ENCODE assay signal across 23 cellular contexts in the genomic region with DNA sequence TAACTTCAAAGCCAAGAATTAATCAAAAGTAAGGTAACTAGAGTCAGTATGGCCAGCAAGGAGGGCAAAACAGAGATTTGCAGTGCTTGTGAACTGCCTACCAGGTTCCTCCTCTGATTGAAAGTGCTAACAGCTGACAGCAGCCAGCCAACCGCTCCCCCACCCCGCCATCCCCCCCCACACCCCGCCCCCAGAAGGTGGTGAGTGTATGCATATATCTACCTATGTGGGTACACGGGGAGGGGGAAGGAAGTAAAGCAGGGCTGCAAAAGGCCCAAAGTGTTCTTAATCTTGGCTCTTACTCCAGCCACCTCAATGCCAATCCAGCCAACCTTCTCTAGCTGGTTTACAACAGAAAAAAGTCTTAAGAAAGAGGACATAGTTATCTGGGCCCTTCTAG. TPM values are rescaled to one million over a fixed set of nuclear protein-coding genes. Genes with fewer than 3 reads are reported as not detected.
A peak's percentile ranks its signal among the peaks of the same experiment; 100 is the strongest.
DNase-seq lines count a peak whose midpoint lies in the region; ATAC-seq and TF ChIP-seq lines count a peak whose summit lies in the region.
"Had no signal": no experiment of that assay in that cellular context is flagged by ENCODE, and none has a peak within 500 bp of the region (broad histone marks: within the 10 kb centered on the region; RNA-seq: fewer than 3 reads in every experiment).

No MANE protein-coding gene starts in this region.

- H3K4me3 ChIP-seq in neutrophil (ENCODE audit: low read depth in 1 of 2, low read length in 1 of 2), result no peak overlapping the region
- no peak overlapping the region for H3K4me3 ChIP-seq in tibial nerve
- H3K4me3 ChIP-seq: GM12878, heart right ventricle, PC-9, prostate gland, testis had no signal

- WGBS in tibial nerve, 2 donors, result 55 to 65% methylated on average over 4 of the region's 4 CpGs

- no peak for TF ChIP-seq CTCF in neutrophil (IDR thresholded peaks at IDR 0.05)
- TF ChIP-seq CTCF in tibial nerve (IDR thresholded peaks at IDR 0.05), result no peak

- no peak for TF ChIP-seq EP300 in tibial nerve (IDR thresholded peaks at IDR 0.05)

- H3K4me1 Mint-ChIP-seq in activated CD4-positive, alpha-beta T cell treated with anti-CD3 and anti-CD28 coated beads for 36 hours, result peaks cover 48% of the 10 kb centered on the region
- peaks cover 15% of the 10 kb centered on the region for H3K4me1 Mint-ChIP-seq in activated CD4-positive, alpha-beta T cell treated with anti-CD3 and anti-CD28 coated beads, Interleukin-2, amount 10 ng/mL, durations not matched to agents 24 days and 14 days
- H3K4me1 Mint-ChIP-seq in T-cell, result peaks cover 40 to 47% (median 42%) of the 10 kb centered on the region in 3 donors
- H3K4me1 Mint-ChIP-seq in effector memory CD8-positive, alpha-beta T cell (ENCODE audit: low read depth in 2 of 2), result peaks cover 19 to 29% of the 10 kb centered on the region in 2 donors

- no peak overlapping the region for H3K4me3 Mint-ChIP-seq in activated CD4-positive, alpha-beta T cell treated with anti-CD3 and anti-CD28 coated beads for 36 hours
- no peak overlapping the region for H3K4me3 Mint-ChIP-seq in activated CD4-positive, alpha-beta T cell treated with anti-CD3 and anti-CD28 coated beads, Interleukin-2, amount 10 ng/mL, durations not matched to agents 24 days and 14 days
- H3K4me3 Mint-ChIP-seq in T-cell, result no peak overlapping the region
- no peak overlapping the region for H3K4me3 Mint-ChIP-seq in effector memory CD8-positive, alpha-beta T cell

- no peak for ATAC-seq in activated CD4-positive, alpha-beta T cell treated with anti-CD3 and anti-CD28 coated beads for 36 hours
- ATAC-seq in T-cell (replicated peaks in 1 of 4), result peak in 3 of 4 experiments; percentile 52 to 80 (median 60)
- peak; percentile 62 for ATAC-seq in effector memory CD8-positive, alpha-beta T cell (replicated peaks)
- no peak for ATAC-seq in GM21737 (IDR thresholded peaks at IDR 0.05; ENCODE audit: unreplicated experiment)
- ATAC-seq: GM12878 had no signal

- intact Hi-C loops in activated CD4-positive, alpha-beta T cell treated with anti-CD3 and anti-CD28 coated beads for 36 hours (cut with DNase I, micrococcal nuclease), result no loop called here
- intact Hi-C loops in activated CD4-positive, alpha-beta T cell treated with anti-CD3 and anti-CD28 coated beads, Interleukin-2, amount 10 ng/mL, durations not matched to agents 24 days and 14 days (cut with micrococcal nuclease), result no loop called here

- no peak for DNase-seq in activated CD4-positive, alpha-beta T cell treated with anti-CD3 and anti-CD28 coated beads for 36 hours
- DNase-seq in activated CD4-positive, alpha-beta T cell treated with anti-CD3 and anti-CD28 coated beads, Interleukin-2, amount 10 ng/mL, durations not matched to agents 24 days and 14 days, result no peak
- DNase-seq in T-cell (peak in 12 of 34 experiments; percentile 3 to 21 (median 10)), tibial nerve (ENCODE audit: low spot score in 2 of 2) (no peak), OCI-M1 (lab: John Stamatoyannopoulos, UW) (no peak)
- DNase-seq in effector memory CD8-positive, alpha-beta T cell, result no peak
- DNase-seq: activated CD8-positive, alpha-beta memory T cell treated with anti-CD3 and anti-CD28 coated beads, Interleukin-2, amount 50 U/mL, for 4 hours; activated gamma-delta T cell treated with Interleukin-2 at 50 U/mL for 16 hours; AML-193; DND-41; heart right ventricle; Kasumi-1; midbrain; NCI-H1694 treated with DMSO at 0.1 percent for 48 hours; NCI-H748 treated with DMSO at 0.1 percent for 48 hours; PC-9; SHP77; testis had no signal

- no peaks in the 10 kb centered on the region for H3K27me3 Mint-ChIP-seq in activated CD4-positive, alpha-beta T cell treated with anti-CD3 and anti-CD28 coated beads for 36 hours
- H3K27me3 Mint-ChIP-seq in activated CD4-positive, alpha-beta T cell treated with anti-CD3 and anti-CD28 coated beads, Interleukin-2, amount 10 ng/mL, durations not matched to agents 24 days and 14 days, result no peaks in the 10 kb centered on the region
- H3K27me3 Mint-ChIP-seq in T-cell, result no peaks in the 10 kb centered on the region
- H3K27me3 Mint-ChIP-seq in effector memory CD8-positive, alpha-beta T cell, result no peaks in the 10 kb centered on the region

- H3K9me3 Mint-ChIP-seq in activated CD4-positive, alpha-beta T cell treated with anti-CD3 and anti-CD28 coated beads for 36 hours (ENCODE audit: low read depth), result no peaks in the 10 kb centered on the region
- H3K9me3 Mint-ChIP-seq in activated CD4-positive, alpha-beta T cell treated with anti-CD3 and anti-CD28 coated beads, Interleukin-2, amount 10 ng/mL, durations not matched to agents 24 days and 14 days, result no peaks in the 10 kb centered on the region
- no peaks in the 10 kb centered on the region for H3K9me3 Mint-ChIP-seq in T-cell
- H3K9me3 Mint-ChIP-seq in effector memory CD8-positive, alpha-beta T cell, result no peaks in the 10 kb centered on the region

- no peaks in the 10 kb centered on the region for H3K27me3 ChIP-seq in neutrophil
- no peaks in the 10 kb centered on the region for H3K27me3 ChIP-seq in tibial nerve
- H3K27me3 ChIP-seq: heart right ventricle, testis had no signal

- CTCF ChIA-PET in activated CD4-positive, alpha-beta T cell treated with anti-CD3 and anti-CD28 coated beads for 36 hours (lab: Charles Lee), result interaction anchor here (0.5 to 1.1 kb wide), 3 partner anchors 12 to 355 kb away, joined by 3 read pairs; no protein-coding TSS in a partner anchor
- CTCF ChIA-PET in T-cell (lab: Charles Lee), result no interaction called here

- peak overlapping the region; percentile 43 for H3K27ac Mint-ChIP-seq in activated CD4-positive, alpha-beta T cell treated with anti-CD3 and anti-CD28 coated beads for 36 hours
- H3K27ac Mint-ChIP-seq in activated CD4-positive, alpha-beta T cell treated with anti-CD3 and anti-CD28 coated beads, Interleukin-2, amount 10 ng/mL, durations not matched to agents 24 days and 14 days, result no peak overlapping the region
- H3K27ac Mint-ChIP-seq in T-cell, result peak overlapping the region; percentile 27 to 59
- peak overlapping the region; percentile 68 to 89 for H3K27ac Mint-ChIP-seq in effector memory CD8-positive, alpha-beta T cell

- peaks cover 40% of the 10 kb centered on the region for H3K36me3 Mint-ChIP-seq in activated CD4-positive, alpha-beta T cell treated with anti-CD3 and anti-CD28 coated beads for 36 hours (ENCODE audit: low read depth)
- H3K36me3 Mint-ChIP-seq in activated CD4-positive, alpha-beta T cell treated with anti-CD3 and anti-CD28 coated beads, Interleukin-2, amount 10 ng/mL, durations not matched to agents 24 days and 14 days (ENCODE audit: low read depth), result peaks cover 44% of the 10 kb centered on the region
- H3K36me3 Mint-ChIP-seq in T-cell, result peaks cover 44% of the 10 kb centered on the region
- peaks cover 55% of the 10 kb centered on the region for H3K36me3 Mint-ChIP-seq in effector memory CD8-positive, alpha-beta T cell (ENCODE audit: insufficient read depth)

- H3K9me3 ChIP-seq in neutrophil (no peaks in the 10 kb centered on the region), tibial nerve (no peaks in the 10 kb centered on the region)
- H3K9me3 ChIP-seq: heart right ventricle, prostate gland, testis had no signal

- H3K36me3 ChIP-seq in neutrophil (peaks cover 94% of the 10 kb centered on the region), tibial nerve (peaks cover 0 to 67% (median 0%) of the 10 kb centered on the region in 3 donors)
- H3K36me3 ChIP-seq: prostate gland had no signal

- peak overlapping the region; percentile 85 for H3K27ac ChIP-seq in neutrophil
- H3K27ac ChIP-seq in tibial nerve, result no peak overlapping the region
- H3K27ac ChIP-seq: 22Rv1, heart right ventricle, PC-9, prostate gland, testis had no signal

- peaks cover 18 to 38% of the 10 kb centered on the region in 2 experiments for H3K4me1 ChIP-seq in neutrophil (ENCODE audit: control insufficient read depth in 1 of 2, insufficient read depth in 1 of 2, low read depth in 1 of 2, low read length in 1 of 2)
- peaks cover 0 to 13% (median 0%) of the 10 kb centered on the region in 4 donors for H3K4me1 ChIP-seq in tibial nerve
- H3K4me1 ChIP-seq: prostate gland, testis had no signal

- TF ChIP-seq POLR2A in tibial nerve (IDR thresholded peaks at IDR 0.05), result no peak

- POLR2A ChIA-PET in activated CD4-positive, alpha-beta T cell treated with anti-CD3 and anti-CD28 coated beads for 36 hours (lab: Charles Lee), result no interaction called here
- POLR2A ChIA-PET in T-cell (lab: Charles Lee), result no interaction called here

RNA-seq across cellular contexts. Expression of gene RAF1, which starts 50.7 kb away (rescaled TPM):
- 10 to 100 TPM; 66.8 to 74.7 TPM for total RNA-seq in activated CD4-positive, alpha-beta T cell treated with anti-CD3 and anti-CD28 coated beads for 36 hours
- 90.5 and 93.2 TPM in 2 replicates for total RNA-seq in activated CD4-positive, alpha-beta T cell treated with anti-CD3 and anti-CD28 coated beads, Interleukin-2, amount 10 ng/mL, durations not matched to agents 24 days and 14 days
- total RNA-seq in T-cell (100 to 1,000 TPM in 4 of 5 donors, 10 to 100 TPM in 1; 95.3 to 112 (median 105) TPM), tibial nerve (100 to 1,000 TPM; 106 to 136 (median 121) TPM)

RNA-seq across cellular contexts. Expression of gene MKRN2, which starts 56.4 kb away (rescaled TPM):
- total RNA-seq in activated CD4-positive, alpha-beta T cell treated with anti-CD3 and anti-CD28 coated beads for 36 hours, result 10 to 100 TPM; 21.5 to 24.9 TPM
- 23.2 and 28.2 TPM in 2 replicates for total RNA-seq in activated CD4-positive, alpha-beta T cell treated with anti-CD3 and anti-CD28 coated beads, Interleukin-2, amount 10 ng/mL, durations not matched to agents 24 days and 14 days
- total RNA-seq in T-cell (10 to 100 TPM; 22.2 to 31.7 (median 27.5) TPM), tibial nerve (10 to 100 TPM; 35.5 to 49.4 (median 45.3) TPM)

Comparison
In these comparisons a context has a peak if more than half of its experiments do, and no peak if none do; other contexts are left out.
1. ATAC-seq: peak in T-cell (3 of 4) and effector memory CD8-positive, alpha-beta T cell (single experiment); none in activated CD4-positive, alpha-beta T cell treated with anti-CD3 and anti-CD28 coated beads for 36 hours (single experiment) and GM21737 (single experiment).